ENCODE assay signal across 9 cellular contexts in genomic region chr17:58336456-58337094, GRCh38. TPM values are rescaled to one million over a fixed set of nuclear protein-coding genes. Genes with fewer than 3 reads are reported as not detected.
DNase-seq lines count a peak whose midpoint lies in the region; ATAC-seq and TF ChIP-seq lines count a peak whose summit lies in the region.
"Had no signal": no experiment of that assay in that cellular context is flagged by ENCODE, and none has a peak within 500 bp of the region (broad histone marks: within the 10 kb centered on the region; RNA-seq: fewer than 3 reads in every experiment).

No MANE protein-coding gene starts in this region.

- H3K27me3 ChIP-seq in mesenchymal stem cell (ENCODE audit: control insufficient read depth in 1 of 2, insufficient read depth in 1 of 2, low read length in 2 of 2), result no peaks in the 10 kb centered on the region

- peak overlapping the region in 1 of 2 experiments; percentile 33 for H3K4ac ChIP-seq in mesenchymal stem cell (ENCODE audit: low read depth in 1 of 2, low read length in 2 of 2)

- peak overlapping the region; percentile 45 for H4K8ac ChIP-seq in mesenchymal stem cell (ENCODE audit: low read length)

- H3K4me1 ChIP-seq in mesenchymal stem cell (ENCODE audit: control insufficient read depth, insufficient read depth, low read depth, low read length), result peaks cover 18% of the 10 kb centered on the region

- in situ Hi-C loops in GM13976 (cut with MboI; ENCODE audit: low sequenced_read_pairs, unreplicated experiment), result no loop called here

- 81% methylated on average over 4 of the region's 5 CpGs for WGBS in mesenchymal stem cell

- peak overlapping the region; percentile 98 for H3K27ac Mint-ChIP-seq in activated naive CD8-positive, alpha-beta T cell treated with anti-CD3 and anti-CD28 coated beads, Interleukin-2, amount 50 U/mL, for 24 hours
- H3K27ac Mint-ChIP-seq in mesothelial cell of epicardium, result no peak overlapping the region

- H3K14ac ChIP-seq in mesenchymal stem cell (ENCODE audit: low read length in 2 of 2), result no peak overlapping the region

- peaks cover 59% of the 10 kb centered on the region for H3K4me1 Mint-ChIP-seq in activated naive CD8-positive, alpha-beta T cell treated with anti-CD3 and anti-CD28 coated beads, Interleukin-2, amount 50 U/mL, for 24 hours
- peaks cover 40% of the 10 kb centered on the region for H3K4me1 Mint-ChIP-seq in mesothelial cell of epicardium

- peak overlapping the region; percentile 17 to 75 for H2BK12ac ChIP-seq in mesenchymal stem cell (ENCODE audit: low read length in 2 of 2)

- H3K27ac ChIP-seq in mesenchymal stem cell (ENCODE audit: low read length, poor library complexity, severe bottlenecking), result no peak overlapping the region

- H2BK15ac ChIP-seq in mesenchymal stem cell (ENCODE audit: low read depth, poor library complexity, severe bottlenecking), result no peak overlapping the region

- H4K91ac ChIP-seq in mesenchymal stem cell (ENCODE audit: low read length), result peak overlapping the region; percentile 28

- no peaks in the 10 kb centered on the region for H3K9me3 ChIP-seq in mesenchymal stem cell (ENCODE audit: control insufficient read depth, low read length)

- H3K36me3 ChIP-seq in mesenchymal stem cell (ENCODE audit: control insufficient read depth in 1 of 2, insufficient read depth in 2 of 2, low read depth in 1 of 2, low read length in 2 of 2), result no peaks in the 10 kb centered on the region

- H3K9me3 Mint-ChIP-seq in activated naive CD8-positive, alpha-beta T cell treated with anti-CD3 and anti-CD28 coated beads, Interleukin-2, amount 50 U/mL, for 24 hours, result no peaks in the 10 kb centered on the region
- no peaks in the 10 kb centered on the region for H3K9me3 Mint-ChIP-seq in mesothelial cell of epicardium

- H3K9ac ChIP-seq in mesenchymal stem cell (ENCODE audit: low read length), result no peak overlapping the region

- H3K36me3 Mint-ChIP-seq in activated naive CD8-positive, alpha-beta T cell treated with anti-CD3 and anti-CD28 coated beads, Interleukin-2, amount 50 U/mL, for 24 hours (ENCODE audit: low read depth), result peaks cover 53% of the 10 kb centered on the region
- H3K36me3 Mint-ChIP-seq in mesothelial cell of epicardium, result no peaks in the 10 kb centered on the region

- TF ChIP-seq CTCF in AG09319 (IDR thresholded peaks at IDR 0.05; ENCODE audit: low read depth, low read length) (no peak), HFF-Myc (IDR thresholded peaks at IDR 0.05; ENCODE audit: low read depth, low read length, missing control alignments) (no peak), mesothelial cell of epicardium (IDR thresholded peaks at IDR 0.05; ENCODE audit: unreplicated experiment) (no peak), GM13976 (IDR thresholded peaks at IDR 0.05; ENCODE audit: borderline replicate concordance, control extremely low read depth, extremely low read depth, insufficient read depth, missing control alignments) (no peak)

- no peak overlapping the region for H3K4me2 ChIP-seq in mesenchymal stem cell (ENCODE audit: low read length, poor library complexity, severe bottlenecking)

- peak overlapping the region; percentile 99 for H3K4me3 Mint-ChIP-seq in activated naive CD8-positive, alpha-beta T cell treated with anti-CD3 and anti-CD28 coated beads, Interleukin-2, amount 50 U/mL, for 24 hours
- no peak overlapping the region for H3K4me3 Mint-ChIP-seq in mesothelial cell of epicardium

- peaks cover 4% of the 10 kb centered on the region for H3K27me3 Mint-ChIP-seq in activated naive CD8-positive, alpha-beta T cell treated with anti-CD3 and anti-CD28 coated beads, Interleukin-2, amount 50 U/mL, for 24 hours
- no peaks in the 10 kb centered on the region for H3K27me3 Mint-ChIP-seq in mesothelial cell of epicardium (ENCODE audit: low read depth)

- H3K79me1 ChIP-seq in mesenchymal stem cell (replicated peaks; ENCODE audit: low read length, poor library complexity, severe bottlenecking), result no peaks in the 10 kb centered on the region

- peak overlapping the region in 1 of 2 experiments; percentile 63 for H3K18ac ChIP-seq in mesenchymal stem cell (ENCODE audit: low read depth in 1 of 2, low read length in 2 of 2)

- H2AK5ac ChIP-seq in mesenchymal stem cell (ENCODE audit: low read length, severe bottlenecking), result no peak overlapping the region

- ATAC-seq in activated naive CD8-positive, alpha-beta T cell treated with anti-CD3 and anti-CD28 coated beads, Interleukin-2, amount 50 U/mL, for 24 hours, result no peak
- ATAC-seq in GM19455 (IDR thresholded peaks at IDR 0.05; ENCODE audit: unreplicated experiment) (no peak), GM21576 (IDR thresholded peaks at IDR 0.05; ENCODE audit: unreplicated experiment) (no peak)

- H3K23ac ChIP-seq in mesenchymal stem cell (ENCODE audit: low read length in 2 of 2), result peak overlapping the region in 1 of 2 experiments; percentile 11

- no peak overlapping the region for H2BK5ac ChIP-seq in mesenchymal stem cell (ENCODE audit: low read depth, low read length, poor library complexity, severe bottlenecking)

- H2AFZ ChIP-seq in mesenchymal stem cell (ENCODE audit: low read depth, low read length), result peak overlapping the region; percentile 61

- H3K4me3 ChIP-seq in HFF-Myc (replicated peaks; ENCODE audit: low read depth, low read length), result no peak overlapping the region
- H3K4me3 ChIP-seq in mesenchymal stem cell (ENCODE audit: insufficient read depth in 1 of 2, low read depth in 1 of 2, low read length in 2 of 2), result no peak overlapping the region

- DNase-seq in AG09319 (ENCODE audit: extremely low read depth, low read depth) (peak; percentile 23), HFF-Myc (ENCODE audit: extremely low read depth, low read depth) (peak; percentile 53), mesenchymal stem cell (no peak), mesothelial cell of epicardium (ENCODE audit: low spot score in 2 of 2, unreplicated experiment in 2 of 2) (no peak), GM13976 (ENCODE audit: low spot score) (no peak)
- DNase-seq in activated naive CD8-positive, alpha-beta T cell treated with anti-CD3 and anti-CD28 coated beads, Interleukin-2, amount 50 U/mL, for 24 hours, result peak; percentile 52
- DNase-seq: NCI-H1436 had no signal

- no peak overlapping the region for H2BK120ac ChIP-seq in mesenchymal stem cell (ENCODE audit: low read depth, low read length)

RNA-seq across cellular contexts. Expression of gene TSPOAP1, which starts 8.0 kb away (rescaled TPM):
- polyA plus RNA-seq in mesenchymal stem cell (2013, experiment 1 of 2), result 0.23 TPM
- 0.27 TPM for polyA plus RNA-seq in mesenchymal stem cell (2013, experiment 2 of 2)
- 87.2 to 88.8 TPM (median 88.4 TPM) in 3 replicates for total RNA-seq in mesothelial cell of epicardium

RNA-seq across cellular contexts. Expression of gene SUPT4H1, which starts 15.4 kb away (rescaled TPM):
- 68.0 TPM for polyA plus RNA-seq in mesenchymal stem cell (2013, experiment 1 of 2)
- polyA plus RNA-seq in mesenchymal stem cell (2013, experiment 2 of 2), result 70.8 TPM
- total RNA-seq in mesothelial cell of epicardium, result 76.8 to 90.7 TPM (median 86.6 TPM) in 3 replicates

RNA-seq across cellular contexts. Expression of gene MPO, which starts 55.8 kb away (rescaled TPM):
- polyA plus RNA-seq in mesenchymal stem cell (2013, experiment 1 of 2), result not detected
- not detected for polyA plus RNA-seq in mesenchymal stem cell (2013, experiment 2 of 2)
- not detected in 3 replicates for total RNA-seq in mesothelial cell of epicardium

Comparison
In these comparisons a context has a peak if more than half of its experiments do, and no peak if none do; other contexts are left out.
1. DNase-seq: peak in AG09319 (single experiment), HFF-Myc (single experiment) and activated naive CD8-positive, alpha-beta T cell treated with anti-CD3 and anti-CD28 coated beads, Interleukin-2, amount 50 U/mL, for 24 hours (single experiment); none in mesenchymal stem cell (single experiment), mesothelial cell of epicardium (0 of 2) and GM13976 (single experiment).